In the genomic region with DNA sequence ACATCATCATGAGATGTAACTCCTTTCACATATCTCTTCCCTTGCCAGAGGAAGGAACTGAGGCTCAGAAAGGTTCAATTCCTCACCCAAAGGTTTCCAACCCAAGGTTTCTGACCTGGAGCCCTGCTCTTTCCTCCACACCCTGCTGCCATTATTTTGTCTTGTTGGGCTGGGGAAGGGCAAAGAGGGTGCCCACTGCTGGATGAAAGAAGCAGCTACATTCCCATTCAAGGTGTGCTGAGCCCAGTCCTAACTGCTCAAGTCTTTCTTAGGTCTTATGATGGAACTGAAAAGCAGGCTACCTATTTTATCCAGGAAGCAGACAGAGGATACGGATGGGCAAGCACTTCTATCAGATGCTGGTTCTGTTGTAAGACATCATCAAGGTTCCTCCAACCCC, we compare ENCODE assay signal across 28 cellular contexts.
DNase-seq lines count a peak whose midpoint lies in the region; ATAC-seq and TF ChIP-seq lines count a peak whose summit lies in the region.
"Had no signal": no experiment of that assay in that cellular context is flagged by ENCODE, and none has a peak within 500 bp of the region (broad histone marks: within the 10 kb centered on the region; RNA-seq: fewer than 3 reads in every experiment).

No MANE protein-coding gene starts in this region.

- H3K9me3 Mint-ChIP-seq in endodermal cell = no peaks in the 10 kb centered on the region
- H3K9me3 Mint-ChIP-seq: CD4-positive, alpha-beta T cell; nephron progenitor cell had no signal

- DNase-seq in endodermal cell = no peak
- no peak for DNase-seq in vagina (ENCODE audit: extremely low spot score in 2 of 2)
- no peak for DNase-seq in NCI-H2227 treated with DMSO at 0.1 percent for 48 hours (lab: John Stamatoyannopoulos, UW)
- DNase-seq in hepatocyte (ENCODE audit: low spot score) = no peak
- DNase-seq: activated CD4-positive, alpha-beta T cell treated with anti-CD3 and anti-CD28 coated beads, Interleukin-2, amount 50 U/mL, for 48 hours; activated naive CD4-positive, alpha-beta T cell treated with anti-CD3 and anti-CD28 coated beads, Interleukin-2, amount 50 U/mL, for 16 hours; amygdala; CD4-positive, alpha-beta T cell; DMS153; effector memory CD4-positive, alpha-beta T cell; foreskin keratinocyte; left colon; mammary epithelial cell; NCI-H1105; NCI-H2081; NCI-H345; NCI-H748 treated with DMSO at 0.1 percent for 48 hours; nephron progenitor cell; pancreas; stimulated activated CD4-positive, alpha-beta T cell treated with anti-CD3 and anti-CD28 coated beads, Interleukin-1b, Interleukin-23, amount 100 ng/mL, for 48 hours; upper lobe of left lung had no signal

- no peaks in the 10 kb centered on the region for H3K9me3 ChIP-seq in OCI-LY1 (ENCODE audit: low read length)
- H3K9me3 ChIP-seq in endodermal cell (ENCODE audit: control insufficient read depth, low read length) = no peaks in the 10 kb centered on the region
- no peaks in the 10 kb centered on the region for H3K9me3 ChIP-seq in vagina
- no peaks in the 10 kb centered on the region for H3K9me3 ChIP-seq in hepatocyte (ENCODE audit: low read depth)
- H3K9me3 ChIP-seq: pancreas, right atrium auricular region, upper lobe of left lung had no signal

- no peak overlapping the region for H3K27ac ChIP-seq in OCI-LY1 (ENCODE audit: low read depth, low read length, poor library complexity, severe bottlenecking)
- no peak overlapping the region for H3K27ac ChIP-seq in endodermal cell (ENCODE audit: low read depth, low read length)
- no peak overlapping the region for H3K27ac ChIP-seq in vagina
- no peak overlapping the region for H3K27ac ChIP-seq in hepatocyte
- H3K27ac ChIP-seq: foreskin keratinocyte, pancreas, right atrium auricular region, SK-N-MC, upper lobe of left lung had no signal

- H4K20me1 ChIP-seq in OCI-LY1 (ENCODE audit: insufficient read depth, low read length) (no peaks in the 10 kb centered on the region), hepatocyte (ENCODE audit: insufficient read depth, poor library complexity, severe bottlenecking) (no peaks in the 10 kb centered on the region)

- ATAC-seq in GM18873 (IDR thresholded peaks at IDR 0.05; ENCODE audit: low FRiP score, unreplicated experiment) = no peak
- ATAC-seq: activated CD4-positive, CD25-positive, alpha-beta regulatory T cell treated with anti-CD3 and anti-CD28 coated beads, Interleukin-2, amount 50 U/mL, for 24 hours; foreskin keratinocyte; left colon; pancreas had no signal

- no peak for TF ChIP-seq POLR2A in vagina (IDR thresholded peaks at IDR 0.05)

- no peak overlapping the region for H3K4me3 Mint-ChIP-seq in endodermal cell
- H3K4me3 Mint-ChIP-seq: CD4-positive, alpha-beta T cell; nephron progenitor cell had no signal

- H3K4me2 ChIP-seq in OCI-LY1 (ENCODE audit: low read length) (no peak overlapping the region), hepatocyte (no peak overlapping the region)
- H3K4me2 ChIP-seq: smooth muscle cell had no signal

- intact Hi-C loops in vagina (cut with DNase I) = no loop called here

- TF ChIP-seq CTCF in GM12874 (IDR thresholded peaks at IDR 0.05; ENCODE audit: insufficient read depth, low read depth, low read length) (0 out of 2 replicates have a peak, but pooled peaks have one; percentile 5), OCI-LY1 (IDR thresholded peaks at IDR 0.05; ENCODE audit: low read length) (peak; percentile 18; the same call in 1 of the 2 replicates), endodermal cell (conservative IDR thresholded peaks at IDR 0.05) (peak; percentile 63), vagina (IDR thresholded peaks at IDR 0.05) (no peak), hepatocyte (IDR thresholded peaks at IDR 0.05; ENCODE audit: poor library complexity) (no peak)

- no peaks in the 10 kb centered on the region for H3K36me3 ChIP-seq in OCI-LY1 (ENCODE audit: insufficient read depth, low read length)
- H3K36me3 ChIP-seq in endodermal cell (ENCODE audit: control insufficient read depth, insufficient read depth, low read length) = no peaks in the 10 kb centered on the region
- no peaks in the 10 kb centered on the region for H3K36me3 ChIP-seq in vagina
- H3K36me3 ChIP-seq in hepatocyte (replicated peaks; ENCODE audit: insufficient read depth, low read depth) = no peaks in the 10 kb centered on the region
- H3K36me3 ChIP-seq: pancreas, right atrium auricular region, upper lobe of left lung had no signal

- H3K9me2 ChIP-seq in OCI-LY1 (ENCODE audit: low read depth, low read length) = no peaks in the 10 kb centered on the region
- no peaks in the 10 kb centered on the region for H3K9me2 ChIP-seq in hepatocyte (replicated peaks; ENCODE audit: insufficient read depth)

- H3K36me3 Mint-ChIP-seq in endodermal cell (ENCODE audit: low read depth) = peaks cover 18% of the 10 kb centered on the region

- no peak overlapping the region for H2AFZ ChIP-seq in OCI-LY1 (ENCODE audit: low read length)
- H2AFZ ChIP-seq in hepatocyte = no peak overlapping the region

- H3K27me3 ChIP-seq in OCI-LY1 (ENCODE audit: insufficient read depth, low read length) = no peaks in the 10 kb centered on the region
- H3K27me3 ChIP-seq in endodermal cell (ENCODE audit: control insufficient read depth, insufficient read depth, low read length, poor library complexity, severe bottlenecking) = no peaks in the 10 kb centered on the region
- no peaks in the 10 kb centered on the region for H3K27me3 ChIP-seq in vagina
- H3K27me3 ChIP-seq in hepatocyte = no peaks in the 10 kb centered on the region
- H3K27me3 ChIP-seq: foreskin keratinocyte, pancreas, right atrium auricular region, upper lobe of left lung had no signal

- H3K4me1 ChIP-seq in OCI-LY1 (ENCODE audit: insufficient read depth, low read length, severe bottlenecking) (no peaks in the 10 kb centered on the region), endodermal cell (ENCODE audit: control insufficient read depth, insufficient read depth, low read length) (no peaks in the 10 kb centered on the region), vagina (peaks cover 30% of the 10 kb centered on the region), hepatocyte (ENCODE audit: insufficient read depth) (peaks cover 18% of the 10 kb centered on the region)
- H3K4me1 ChIP-seq: foreskin keratinocyte, pancreas, right atrium auricular region, upper lobe of left lung had no signal

- no peaks in the 10 kb centered on the region for H3K4me1 Mint-ChIP-seq in endodermal cell

- no peak overlapping the region for H3K9ac ChIP-seq in OCI-LY1 (ENCODE audit: low read length)
- H3K9ac ChIP-seq in endodermal cell (ENCODE audit: extremely low read depth, low read length, poor library complexity, severe bottlenecking) = no peak overlapping the region

- no peak overlapping the region for H3K27ac Mint-ChIP-seq in endodermal cell
- H3K27ac Mint-ChIP-seq: CD4-positive, alpha-beta T cell; nephron progenitor cell had no signal

- 80 to 88% methylated on average over 1 of the region's 1 CpG for WGBS in endodermal cell (ENCODE audit: insufficient coverage in 1 of 2, insufficient read length in 1 of 2), 2 experiments
- 96% methylated on average over 1 of the region's 1 CpG for WGBS in hepatocyte (ENCODE audit: low lambda C conversion rate, missing lambda C conversion rate)

- H3K4me3 ChIP-seq in OCI-LY1 (ENCODE audit: low read depth, low read length, poor library complexity, severe bottlenecking) = no peak overlapping the region
- H3K4me3 ChIP-seq in endodermal cell (ENCODE audit: low read length) = no peak overlapping the region
- H3K4me3 ChIP-seq in vagina = no peak overlapping the region
- no peak overlapping the region for H3K4me3 ChIP-seq in hepatocyte
- H3K4me3 ChIP-seq: pancreas, right atrium auricular region, SK-N-MC, smooth muscle cell, upper lobe of left lung had no signal

- H3K27me3 Mint-ChIP-seq in endodermal cell (ENCODE audit: insufficient read depth) = no peaks in the 10 kb centered on the region

- H3F3A ChIP-seq in OCI-LY1 (ENCODE audit: insufficient read depth, low read length) = no peaks in the 10 kb centered on the region

- H3K79me2 ChIP-seq in OCI-LY1 (ENCODE audit: insufficient read depth, low read length) (no peaks in the 10 kb centered on the region), hepatocyte (no peaks in the 10 kb centered on the region)

Comparison
In these comparisons a context has a peak if more than half of its experiments do, and no peak if none do; other contexts are left out.
1. CTCF ChIP-seq: peak in GM12874 (single experiment), OCI-LY1 (single experiment) and endodermal cell (single experiment); none in vagina (0 of 3) and hepatocyte (single experiment).